ENCODE assay signal across 1 cellular context in the genomic region with DNA sequence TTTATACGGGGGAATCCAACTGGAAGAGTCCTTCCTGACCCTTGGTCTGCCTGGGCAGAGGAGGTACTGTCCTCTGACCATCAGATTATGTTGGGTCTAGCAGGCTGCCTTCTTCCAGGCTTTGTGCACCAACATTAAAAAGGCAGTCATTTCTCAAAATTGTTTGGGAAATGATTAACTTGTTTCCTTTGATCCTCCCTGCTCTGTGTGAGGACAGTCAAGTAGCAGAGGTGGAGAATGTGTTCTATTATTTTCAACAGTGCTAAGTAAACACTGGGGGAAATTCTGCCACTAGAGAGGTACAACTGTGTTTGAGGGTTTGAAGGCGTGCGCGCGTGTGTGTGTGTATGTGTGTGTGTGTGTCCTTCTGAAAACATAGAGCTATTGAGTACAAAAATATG.
TF ChIP-seq lines count a peak whose summit lies in the region.

No MANE protein-coding gene starts in this region.

TF ChIP-seq in HepG2, 621 proteins besides CTCF, POLR2A, EP300 and RAD21 (continued from another document and continues in another):
- TF ChIP-seq, protein P1, sequence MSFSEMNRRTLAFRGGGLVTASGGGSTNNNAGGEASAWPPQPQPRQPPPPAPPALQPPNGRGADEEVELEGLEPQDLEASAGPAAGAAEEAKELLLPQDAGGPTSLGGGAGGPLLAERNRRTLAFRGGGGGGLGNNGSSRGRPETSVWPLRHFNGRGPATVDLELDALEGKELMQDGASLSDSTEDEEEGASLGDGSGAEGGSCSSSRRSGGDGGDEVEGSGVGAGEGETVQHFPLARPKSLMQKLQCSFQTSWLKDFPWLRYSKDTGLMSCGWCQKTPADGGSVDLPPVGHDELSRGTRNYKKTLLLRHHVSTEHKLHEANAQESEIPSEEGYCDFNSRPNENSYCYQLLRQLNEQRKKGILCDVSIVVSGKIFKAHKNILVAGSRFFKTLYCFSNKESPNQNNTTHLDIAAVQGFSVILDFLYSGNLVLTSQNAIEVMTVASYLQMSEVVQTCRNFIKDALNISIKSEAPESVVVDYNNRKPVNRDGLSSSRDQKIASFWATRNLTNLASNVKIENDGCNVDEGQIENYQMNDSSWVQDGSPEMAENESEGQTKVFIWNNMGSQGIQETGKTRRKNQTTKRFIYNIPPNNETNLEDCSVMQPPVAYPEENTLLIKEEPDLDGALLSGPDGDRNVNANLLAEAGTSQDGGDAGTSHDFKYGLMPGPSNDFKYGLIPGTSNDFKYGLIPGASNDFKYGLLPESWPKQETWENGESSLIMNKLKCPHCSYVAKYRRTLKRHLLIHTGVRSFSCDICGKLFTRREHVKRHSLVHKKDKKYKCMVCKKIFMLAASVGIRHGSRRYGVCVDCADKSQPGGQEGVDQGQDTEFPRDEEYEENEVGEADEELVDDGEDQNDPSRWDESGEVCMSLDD (CRISPR knock-in tag; IDR thresholded peaks at IDR 0.05; ENCODE audit: borderline replicate concordance), result no peak
- no peak for TF ChIP-seq ZNF619 (CRISPR knock-in tag; IDR thresholded peaks at IDR 0.05)
- TF ChIP-seq U2AF2 (IDR thresholded peaks at IDR 0.05; ENCODE audit: low read depth, low read length), result no peak
- TF ChIP-seq ZBTB3 (CRISPR knock-in tag; IDR thresholded peaks at IDR 0.05; ENCODE audit: borderline replicate concordance, low read depth), result no peak
- peak; percentile 48; the same call in 1 of the 2 replicates for TF ChIP-seq YEATS4 (CRISPR knock-in tag; IDR thresholded peaks at IDR 0.05; ENCODE audit: borderline replicate concordance)
- TF ChIP-seq, protein P2, sequence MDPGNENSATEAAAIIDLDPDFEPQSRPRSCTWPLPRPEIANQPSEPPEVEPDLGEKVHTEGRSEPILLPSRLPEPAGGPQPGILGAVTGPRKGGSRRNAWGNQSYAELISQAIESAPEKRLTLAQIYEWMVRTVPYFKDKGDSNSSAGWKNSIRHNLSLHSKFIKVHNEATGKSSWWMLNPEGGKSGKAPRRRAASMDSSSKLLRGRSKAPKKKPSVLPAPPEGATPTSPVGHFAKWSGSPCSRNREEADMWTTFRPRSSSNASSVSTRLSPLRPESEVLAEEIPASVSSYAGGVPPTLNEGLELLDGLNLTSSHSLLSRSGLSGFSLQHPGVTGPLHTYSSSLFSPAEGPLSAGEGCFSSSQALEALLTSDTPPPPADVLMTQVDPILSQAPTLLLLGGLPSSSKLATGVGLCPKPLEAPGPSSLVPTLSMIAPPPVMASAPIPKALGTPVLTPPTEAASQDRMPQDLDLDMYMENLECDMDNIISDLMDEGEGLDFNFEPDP (CRISPR knock-in tag; conservative IDR thresholded peaks at IDR 0.05), result no peak
- TF ChIP-seq HIVEP1 (CRISPR knock-in tag; IDR thresholded peaks at IDR 0.05), result no peak
- peak; percentile 77 for TF ChIP-seq ZEB1 (IDR thresholded peaks at IDR 0.05; ENCODE audit: insufficient replicate concordance, low read depth)
- TF ChIP-seq SIX4 (CRISPR knock-in tag; IDR thresholded peaks at IDR 0.05), result peak; percentile 45
- no peak for TF ChIP-seq CC2D1A (CRISPR knock-in tag; IDR thresholded peaks at IDR 0.05)
- no peak for TF ChIP-seq AHR (CRISPR knock-in tag; IDR thresholded peaks at IDR 0.05)
- TF ChIP-seq AGO1 (IDR thresholded peaks at IDR 0.05; ENCODE audit: low read depth, low read length, poor library complexity, severe bottlenecking), result no peak
- 0 out of 2 replicates have a peak, but pooled peaks have one; percentile 39 for TF ChIP-seq RELA (CRISPR knock-in tag; IDR thresholded peaks at IDR 0.05)
- peak; percentile 31; the same call in 1 of the 2 replicates for TF ChIP-seq ZNF263 (CRISPR knock-in tag; IDR thresholded peaks at IDR 0.05)
- TF ChIP-seq FOXA3 (CRISPR knock-in tag; IDR thresholded peaks at IDR 0.05), result peak; percentile 98
- TF ChIP-seq, protein P3, sequence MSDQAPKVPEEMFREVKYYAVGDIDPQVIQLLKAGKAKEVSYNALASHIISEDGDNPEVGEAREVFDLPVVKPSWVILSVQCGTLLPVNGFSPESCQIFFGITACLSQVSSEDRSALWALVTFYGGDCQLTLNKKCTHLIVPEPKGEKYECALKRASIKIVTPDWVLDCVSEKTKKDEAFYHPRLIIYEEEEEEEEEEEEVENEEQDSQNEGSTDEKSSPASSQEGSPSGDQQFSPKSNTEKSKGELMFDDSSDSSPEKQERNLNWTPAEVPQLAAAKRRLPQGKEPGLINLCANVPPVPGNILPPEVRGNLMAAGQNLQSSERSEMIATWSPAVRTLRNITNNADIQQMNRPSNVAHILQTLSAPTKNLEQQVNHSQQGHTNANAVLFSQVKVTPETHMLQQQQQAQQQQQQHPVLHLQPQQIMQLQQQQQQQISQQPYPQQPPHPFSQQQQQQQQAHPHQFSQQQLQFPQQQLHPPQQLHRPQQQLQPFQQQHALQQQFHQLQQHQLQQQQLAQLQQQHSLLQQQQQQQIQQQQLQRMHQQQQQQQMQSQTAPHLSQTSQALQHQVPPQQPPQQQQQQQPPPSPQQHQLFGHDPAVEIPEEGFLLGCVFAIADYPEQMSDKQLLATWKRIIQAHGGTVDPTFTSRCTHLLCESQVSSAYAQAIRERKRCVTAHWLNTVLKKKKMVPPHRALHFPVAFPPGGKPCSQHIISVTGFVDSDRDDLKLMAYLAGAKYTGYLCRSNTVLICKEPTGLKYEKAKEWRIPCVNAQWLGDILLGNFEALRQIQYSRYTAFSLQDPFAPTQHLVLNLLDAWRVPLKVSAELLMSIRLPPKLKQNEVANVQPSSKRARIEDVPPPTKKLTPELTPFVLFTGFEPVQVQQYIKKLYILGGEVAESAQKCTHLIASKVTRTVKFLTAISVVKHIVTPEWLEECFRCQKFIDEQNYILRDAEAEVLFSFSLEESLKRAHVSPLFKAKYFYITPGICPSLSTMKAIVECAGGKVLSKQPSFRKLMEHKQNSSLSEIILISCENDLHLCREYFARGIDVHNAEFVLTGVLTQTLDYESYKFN (CRISPR knock-in tag; conservative IDR thresholded peaks at IDR 0.05), result peak; percentile 99
- TF ChIP-seq NFKBIZ (CRISPR knock-in tag; IDR thresholded peaks at IDR 0.05), result peak; percentile 45; the same call in 1 of the 2 replicates
- peak; percentile 94 for TF ChIP-seq RCOR2 (CRISPR knock-in tag; IDR thresholded peaks at IDR 0.05)
- 0 out of 2 replicates have a peak, but pooled peaks have one; percentile 64 for TF ChIP-seq ZNF335 (CRISPR knock-in tag; IDR thresholded peaks at IDR 0.05)
- peak; percentile 93 for TF ChIP-seq HDAC2 (CRISPR knock-in tag; IDR thresholded peaks at IDR 0.05)
- TF ChIP-seq HHEX (CRISPR knock-in tag; IDR thresholded peaks at IDR 0.05), result peak; percentile 88
- TF ChIP-seq GMEB1 (CRISPR knock-in tag; IDR thresholded peaks at IDR 0.05; ENCODE audit: borderline replicate concordance), result peak; percentile 54; the same call in 1 of the 2 replicates
- TF ChIP-seq KMT2B (CRISPR knock-in tag; IDR thresholded peaks at IDR 0.05), result no peak
- no peak for TF ChIP-seq ZNF550 (CRISPR knock-in tag; IDR thresholded peaks at IDR 0.05; ENCODE audit: borderline replicate concordance)
- peak; percentile 92 for TF ChIP-seq ELF3 (CRISPR knock-in tag; IDR thresholded peaks at IDR 0.05)
- peak; percentile 94 for TF ChIP-seq CREM (IDR thresholded peaks at IDR 0.05)
- TF ChIP-seq CREM (CRISPR knock-in tag; IDR thresholded peaks at IDR 0.05), result no peak
- peak; percentile 96 for TF ChIP-seq GATAD2A (CRISPR knock-in tag; IDR thresholded peaks at IDR 0.05)
- no peak for TF ChIP-seq TAF15 (IDR thresholded peaks at IDR 0.05; ENCODE audit: low read depth, low read length, poor library complexity, severe bottlenecking)
- no peak for TF ChIP-seq ZNF75D (CRISPR knock-in tag; IDR thresholded peaks at IDR 0.05; ENCODE audit: borderline replicate concordance)
- 0 out of 2 replicates have a peak, but pooled peaks have one; percentile 30 for TF ChIP-seq TAF1 (CRISPR knock-in tag; IDR thresholded peaks at IDR 0.05)
- TF ChIP-seq ZNF710 (CRISPR knock-in tag; IDR thresholded peaks at IDR 0.05; ENCODE audit: borderline replicate concordance), result peak; percentile 66; the same call in 1 of the 2 replicates
- TF ChIP-seq, protein P4, sequence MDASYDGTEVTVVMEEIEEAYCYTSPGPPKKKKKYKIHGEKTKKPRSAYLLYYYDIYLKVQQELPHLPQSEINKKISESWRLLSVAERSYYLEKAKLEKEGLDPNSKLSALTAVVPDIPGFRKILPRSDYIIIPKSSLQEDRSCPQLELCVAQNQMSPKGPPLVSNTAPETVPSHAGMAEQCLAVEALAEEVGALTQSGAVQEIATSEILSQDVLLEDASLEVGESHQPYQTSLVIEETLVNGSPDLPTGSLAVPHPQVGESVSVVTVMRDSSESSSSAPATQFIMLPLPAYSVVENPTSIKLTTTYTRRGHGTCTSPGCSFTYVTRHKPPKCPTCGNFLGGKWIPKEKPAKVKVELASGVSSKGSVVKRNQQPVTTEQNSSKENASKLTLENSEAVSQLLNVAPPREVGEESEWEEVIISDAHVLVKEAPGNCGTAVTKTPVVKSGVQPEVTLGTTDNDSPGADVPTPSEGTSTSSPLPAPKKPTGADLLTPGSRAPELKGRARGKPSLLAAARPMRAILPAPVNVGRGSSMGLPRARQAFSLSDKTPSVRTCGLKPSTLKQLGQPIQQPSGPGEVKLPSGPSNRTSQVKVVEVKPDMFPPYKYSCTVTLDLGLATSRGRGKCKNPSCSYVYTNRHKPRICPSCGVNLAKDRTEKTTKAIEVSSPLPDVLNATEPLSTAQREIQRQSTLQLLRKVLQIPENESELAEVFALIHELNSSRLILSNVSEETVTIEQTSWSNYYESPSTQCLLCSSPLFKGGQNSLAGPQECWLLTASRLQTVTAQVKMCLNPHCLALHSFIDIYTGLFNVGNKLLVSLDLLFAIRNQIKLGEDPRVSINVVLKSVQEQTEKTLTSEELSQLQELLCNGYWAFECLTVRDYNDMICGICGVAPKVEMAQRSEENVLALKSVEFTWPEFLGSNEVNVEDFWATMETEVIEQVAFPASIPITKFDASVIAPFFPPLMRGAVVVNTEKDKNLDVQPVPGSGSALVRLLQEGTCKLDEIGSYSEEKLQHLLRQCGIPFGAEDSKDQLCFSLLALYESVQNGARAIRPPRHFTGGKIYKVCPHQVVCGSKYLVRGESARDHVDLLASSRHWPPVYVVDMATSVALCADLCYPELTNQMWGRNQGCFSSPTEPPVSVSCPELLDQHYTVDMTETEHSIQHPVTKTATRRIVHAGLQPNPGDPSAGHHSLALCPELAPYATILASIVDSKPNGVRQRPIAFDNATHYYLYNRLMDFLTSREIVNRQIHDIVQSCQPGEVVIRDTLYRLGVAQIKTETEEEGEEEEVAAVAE (CRISPR knock-in tag; IDR thresholded peaks at IDR 0.05; ENCODE audit: borderline replicate concordance), result peak; percentile 36; the same call in 1 of the 2 replicates
- peak; percentile 97 for TF ChIP-seq ZNF503 (CRISPR knock-in tag; IDR thresholded peaks at IDR 0.05)
- 0 out of 2 replicates have a peak, but pooled peaks have one; percentile 48 for TF ChIP-seq ZNF605 (CRISPR knock-in tag; IDR thresholded peaks at IDR 0.05)
- TF ChIP-seq BORCS8-MEF2B (CRISPR knock-in tag; IDR thresholded peaks at IDR 0.05), result peak; percentile 44; the same call in 1 of the 2 replicates
- 0 out of 2 replicates have a peak, but pooled peaks have one; percentile 49 for TF ChIP-seq ZFP1 (CRISPR knock-in tag; IDR thresholded peaks at IDR 0.05)
- TF ChIP-seq HNF4A (CRISPR knock-in tag; IDR thresholded peaks at IDR 0.05), result peak; percentile 84
- peak; percentile 94 for TF ChIP-seq SP5 (CRISPR knock-in tag; IDR thresholded peaks at IDR 0.05; ENCODE audit: borderline replicate concordance, low read depth)
- peak; percentile 92 for TF ChIP-seq MED1 (CRISPR knock-in tag; IDR thresholded peaks at IDR 0.05)
